28 cellular contexts compared by ENCODE assay signal in genomic region chr6:40915165-40915564, GRCh38.
"Had no signal": no experiment of that assay in that cellular context is flagged by ENCODE, and none has a peak within 500 bp of the region (broad histone marks: within the 10 kb centered on the region; RNA-seq: fewer than 3 reads in every experiment).

No MANE protein-coding gene starts in this region.

- H3K4me1 ChIP-seq: neural progenitor cell, parathyroid adenoma, psoas muscle, suprapubic skin, tibial artery, upper lobe of right lung, uterus had no signal

- H3K36me3 ChIP-seq: neural progenitor cell, ovary, spleen, suprapubic skin, tibial artery, transverse colon, upper lobe of right lung, uterus had no signal

- H3K4me2 ChIP-seq: neural progenitor cell, smooth muscle cell had no signal

- H3K4me3 ChIP-seq: neural progenitor cell, ovary, psoas muscle, skin epidermis, smooth muscle cell, spleen, suprapubic skin, testis, tibial artery, transverse colon, upper lobe of right lung, uterus had no signal

- H3K9me3 ChIP-seq: ovary, psoas muscle, spleen, suprapubic skin, testis, tibial artery, transverse colon, upper lobe of right lung, uterus had no signal

- H3K27ac ChIP-seq: neural progenitor cell, ovary, parathyroid adenoma, psoas muscle, skin epidermis, spleen, suprapubic skin, testis, tibial artery, transverse colon, upper lobe of right lung, uterus had no signal

- DNase-seq: natural killer cell; occipital lobe; ovary; posterior cingulate gyrus; psoas muscle; right cardiac atrium; spleen; stimulated activated CD4-positive, alpha-beta T cell treated with anti-CD3 and anti-CD28 coated beads, Interleukin-12 subunit alpha, Interleukin-12 subunit beta, amount 100 ng/mL, for 4 hours; stimulated activated CD4-positive, alpha-beta T cell treated with anti-CD3 and anti-CD28 coated beads, Interleukin-1b, Interleukin-23, amount 100 ng/mL, for 48 hours; stimulated activated CD4-positive, alpha-beta T cell treated with anti-CD3 and anti-CD28 coated beads, Interleukin-4, amount 100 ng/mL, for 1 hour; stimulated activated CD4-positive, alpha-beta T cell treated with anti-CD3 and anti-CD28 coated beads, Interleukin-4, amount 100 ng/mL, for 4 hours; stimulated activated CD8-positive, alpha-beta memory T cell treated with anti-CD3 and anti-CD28 coated beads, Interleukin-4, amount 100 ng/mL, for 48 hours; stimulated activated naive CD4-positive, alpha-beta T cell; stimulated activated naive CD8-positive, alpha-beta T cell treated with anti-CD3 and anti-CD28 coated beads, Interleukin-15, amount 100 ng/mL, for 72 hours; stimulated activated naive CD8-positive, alpha-beta T cell treated with anti-CD3 and anti-CD28 coated beads, Interleukin-15, Interleukin-2, amounts not matched to agents 100 U/mL and 50 U/mL, for 24 hours; substantia nigra; testis; tibial artery; transverse colon; upper lobe of right lung; uterus had no signal

- ATAC-seq: natural killer cell; psoas muscle; right cardiac atrium; sciatic nerve; stimulated activated memory B cell treated with anti-CD40 and anti-IgM and Interleukin-4, amounts not matched to agents 10 μg/mL and 1 μg/mL and 100 μg/mL, for 72 hours; stimulated activated naive CD8-positive, alpha-beta T cell treated with anti-CD3 and anti-CD28 coated beads, Interleukin-15, amount 100 ng/mL, for 72 hours; stimulated activated naive CD8-positive, alpha-beta T cell treated with anti-CD3 and anti-CD28 coated beads, Interleukin-15, Interleukin-2, amounts not matched to agents 100 U/mL and 50 U/mL, for 24 hours; upper lobe of right lung had no signal
